4 cellular contexts compared by ENCODE assay signal in the genomic region with DNA sequence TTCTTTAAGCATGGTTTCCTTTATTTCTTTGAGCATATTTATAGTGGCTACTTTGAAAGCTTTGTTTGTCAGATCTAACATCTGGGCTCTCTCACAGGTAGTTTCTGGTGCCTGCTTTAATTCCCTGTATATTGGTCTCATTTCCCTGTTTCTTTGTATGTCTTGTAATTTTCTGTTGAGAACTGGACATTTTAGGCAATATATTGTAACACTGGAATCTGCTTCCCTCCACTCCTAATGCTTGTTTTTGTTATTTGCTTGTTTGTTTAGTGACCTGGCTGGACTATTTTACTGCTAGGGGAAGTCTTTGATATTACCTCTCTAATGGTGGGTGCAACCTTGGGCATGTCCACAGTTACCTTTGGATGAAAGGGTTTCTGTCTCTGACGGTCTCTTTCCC. TPM values are rescaled to one million over a fixed set of nuclear protein-coding genes. Genes with fewer than 3 reads are reported as not detected.
"Had no signal": no experiment of that assay in that cellular context is flagged by ENCODE, and none has a peak within 500 bp of the region (broad histone marks: within the 10 kb centered on the region; RNA-seq: fewer than 3 reads in every experiment).

No MANE protein-coding gene starts in this region.

- ATAC-seq: GM12878 had no signal

- DNase-seq: GDM1, GF-D8 had no signal

- H3K4me3 ChIP-seq: GM12878 had no signal

RNA-seq across cellular contexts. Expression of a gene that starts 25.0 kb away (rescaled TPM):
- total RNA-seq: G401, GM12878 had no signal
